1 cellular context compared by ENCODE assay signal in the genomic region with DNA sequence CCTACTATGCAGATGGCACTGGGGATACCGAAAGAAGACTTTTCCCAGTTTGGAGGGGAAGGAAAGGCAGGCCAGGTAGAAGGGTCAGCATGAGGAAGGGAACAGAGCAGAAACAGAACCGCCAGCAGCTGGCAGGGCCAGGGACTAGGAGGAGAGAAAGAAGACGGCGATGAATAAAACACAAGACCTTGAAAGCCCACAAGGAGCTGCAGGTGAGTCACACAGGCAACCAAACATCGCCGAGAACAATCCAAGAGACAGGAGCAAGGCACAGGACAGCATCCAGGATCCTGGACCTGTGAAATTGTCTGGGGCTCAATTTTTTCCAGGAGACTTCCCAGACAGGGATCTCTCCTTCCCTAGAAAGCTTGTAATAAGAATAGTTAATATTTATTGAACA.
TF ChIP-seq lines count a peak whose summit lies in the region.

No MANE protein-coding gene starts in this region.

TF ChIP-seq in HepG2, 621 proteins besides CTCF, POLR2A, EP300 and RAD21 (continued from another document):
- no peak for TF ChIP-seq RFX3 (CRISPR knock-in tag; IDR thresholded peaks at IDR 0.05)
- TF ChIP-seq AHR (CRISPR knock-in tag; IDR thresholded peaks at IDR 0.05), result no peak
- no peak for TF ChIP-seq SSRP1 (CRISPR knock-in tag; IDR thresholded peaks at IDR 0.05)
- no peak for TF ChIP-seq ZNF12 (CRISPR knock-in tag; IDR thresholded peaks at IDR 0.05)
- TF ChIP-seq MED8 (CRISPR knock-in tag; IDR thresholded peaks at IDR 0.05; ENCODE audit: insufficient replicate concordance), result no peak
- TF ChIP-seq MEF2D (CRISPR knock-in tag; IDR thresholded peaks at IDR 0.05), result no peak
- no peak for TF ChIP-seq ZNF432 (CRISPR knock-in tag; IDR thresholded peaks at IDR 0.05; ENCODE audit: borderline replicate concordance)
- no peak for TF ChIP-seq ZSCAN25 (CRISPR knock-in tag; IDR thresholded peaks at IDR 0.05)
- no peak for TF ChIP-seq ZNF546 (CRISPR knock-in tag; conservative IDR thresholded peaks at IDR 0.05)
- TF ChIP-seq, protein P1, sequence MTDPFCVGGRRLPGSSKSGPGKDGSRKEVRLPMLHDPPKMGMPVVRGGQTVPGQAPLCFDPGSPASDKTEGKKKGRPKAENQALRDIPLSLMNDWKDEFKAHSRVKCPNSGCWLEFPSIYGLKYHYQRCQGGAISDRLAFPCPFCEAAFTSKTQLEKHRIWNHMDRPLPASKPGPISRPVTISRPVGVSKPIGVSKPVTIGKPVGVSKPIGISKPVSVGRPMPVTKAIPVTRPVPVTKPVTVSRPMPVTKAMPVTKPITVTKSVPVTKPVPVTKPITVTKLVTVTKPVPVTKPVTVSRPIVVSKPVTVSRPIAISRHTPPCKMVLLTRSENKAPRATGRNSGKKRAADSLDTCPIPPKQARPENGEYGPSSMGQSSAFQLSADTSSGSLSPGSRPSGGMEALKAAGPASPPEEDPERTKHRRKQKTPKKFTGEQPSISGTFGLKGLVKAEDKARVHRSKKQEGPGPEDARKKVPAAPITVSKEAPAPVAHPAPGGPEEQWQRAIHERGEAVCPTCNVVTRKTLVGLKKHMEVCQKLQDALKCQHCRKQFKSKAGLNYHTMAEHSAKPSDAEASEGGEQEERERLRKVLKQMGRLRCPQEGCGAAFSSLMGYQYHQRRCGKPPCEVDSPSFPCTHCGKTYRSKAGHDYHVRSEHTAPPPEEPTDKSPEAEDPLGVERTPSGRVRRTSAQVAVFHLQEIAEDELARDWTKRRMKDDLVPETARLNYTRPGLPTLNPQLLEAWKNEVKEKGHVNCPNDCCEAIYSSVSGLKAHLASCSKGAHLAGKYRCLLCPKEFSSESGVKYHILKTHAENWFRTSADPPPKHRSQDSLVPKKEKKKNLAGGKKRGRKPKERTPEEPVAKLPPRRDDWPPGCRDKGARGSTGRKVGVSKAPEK (CRISPR knock-in tag; IDR thresholded peaks at IDR 0.05; ENCODE audit: borderline replicate concordance), result no peak
- TF ChIP-seq NR2F1 (CRISPR knock-in tag; IDR thresholded peaks at IDR 0.05), result no peak
- TF ChIP-seq MIXL1 (CRISPR knock-in tag; IDR thresholded peaks at IDR 0.05), result no peak
- TF ChIP-seq, protein P2, sequence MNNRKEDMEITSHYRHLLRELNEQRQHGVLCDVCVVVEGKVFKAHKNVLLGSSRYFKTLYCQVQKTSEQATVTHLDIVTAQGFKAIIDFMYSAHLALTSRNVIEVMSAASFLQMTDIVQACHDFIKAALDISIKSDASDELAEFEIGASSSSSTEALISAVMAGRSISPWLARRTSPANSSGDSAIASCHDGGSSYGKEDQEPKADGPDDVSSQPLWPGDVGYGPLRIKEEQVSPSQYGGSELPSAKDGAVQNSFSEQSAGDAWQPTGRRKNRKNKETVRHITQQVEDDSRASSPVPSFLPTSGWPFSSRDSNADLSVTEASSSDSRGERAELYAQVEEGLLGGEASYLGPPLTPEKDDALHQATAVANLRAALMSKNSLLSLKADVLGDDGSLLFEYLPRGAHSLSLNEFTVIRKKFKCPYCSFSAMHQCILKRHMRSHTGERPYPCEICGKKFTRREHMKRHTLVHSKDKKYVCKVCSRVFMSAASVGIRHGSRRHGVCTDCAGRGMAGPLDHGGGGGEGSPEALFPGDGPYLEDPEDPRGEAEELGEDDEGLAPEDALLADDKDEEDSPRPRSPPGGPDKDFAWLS (CRISPR knock-in tag; IDR thresholded peaks at IDR 0.05; ENCODE audit: borderline replicate concordance), result no peak
- no peak for TF ChIP-seq KLF16 (CRISPR knock-in tag; IDR thresholded peaks at IDR 0.05)
- TF ChIP-seq ZNF331 (CRISPR knock-in tag; IDR thresholded peaks at IDR 0.05), result no peak
- TF ChIP-seq XBP1 (CRISPR knock-in tag; IDR thresholded peaks at IDR 0.05), result no peak
- no peak for TF ChIP-seq ZNF232 (CRISPR knock-in tag; IDR thresholded peaks at IDR 0.05; ENCODE audit: borderline replicate concordance)
TF ChIP-seq in HepG2: peak in this region for 0.
